ENCODE assay signal across 1 cellular context in the genomic region with DNA sequence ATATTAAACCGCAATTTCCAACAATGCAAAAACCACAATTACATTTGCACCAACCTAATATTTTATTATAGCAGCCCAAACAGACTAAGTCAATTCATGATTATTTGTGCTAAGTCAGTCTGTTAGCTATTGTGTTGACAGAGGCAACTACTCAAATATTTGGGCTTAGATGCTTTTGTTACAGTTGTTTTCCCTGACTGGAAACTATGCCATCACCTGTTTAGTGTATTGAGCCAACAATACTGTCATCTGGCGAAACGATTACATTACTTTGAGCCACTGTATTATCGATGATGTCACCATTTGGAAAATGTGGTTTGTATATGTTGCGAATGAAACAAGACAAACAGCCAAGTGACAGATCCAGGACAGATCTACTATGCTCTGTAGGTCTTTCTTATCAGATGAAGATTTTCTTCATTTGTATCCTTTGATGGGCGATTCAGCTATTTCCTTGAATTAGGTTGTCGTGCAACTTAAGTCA.
TF ChIP-seq lines count a peak whose summit lies in the region.

No MANE protein-coding gene starts in this region.

TF ChIP-seq in K562, 482 proteins besides CTCF, POLR2A, EP300 and RAD21:
- TF ChIP-seq CHD4 (IDR thresholded peaks at IDR 0.05; ENCODE audit: insufficient read depth, insufficient replicate concordance, low read depth, low read length, poor library complexity, severe bottlenecking) (no peak), RNF2 (IDR thresholded peaks at IDR 0.05) (no peak), GTF2E2 (tag; IDR thresholded peaks at IDR 0.05) (no peak), HNRNPLL (IDR thresholded peaks at IDR 0.05; ENCODE audit: low read depth, low read length, poor library complexity, severe bottlenecking) (no peak), NCOA4 (IDR thresholded peaks at IDR 0.05; ENCODE audit: partially characterized antibody) (no peak), JUND (IDR thresholded peaks at IDR 0.05; ENCODE audit: borderline replicate concordance, low read depth, low read length) (no peak), JUND (tag; IDR thresholded peaks at IDR 0.05; ENCODE audit: borderline replicate concordance, low read depth, low read length) (no peak; the same call in 2 of the 3 replicates), ATF7 (IDR thresholded peaks at IDR 0.05) (peak; percentile 19; the same call in 1 of the 2 replicates)
- TF ChIP-seq, protein P1, sequence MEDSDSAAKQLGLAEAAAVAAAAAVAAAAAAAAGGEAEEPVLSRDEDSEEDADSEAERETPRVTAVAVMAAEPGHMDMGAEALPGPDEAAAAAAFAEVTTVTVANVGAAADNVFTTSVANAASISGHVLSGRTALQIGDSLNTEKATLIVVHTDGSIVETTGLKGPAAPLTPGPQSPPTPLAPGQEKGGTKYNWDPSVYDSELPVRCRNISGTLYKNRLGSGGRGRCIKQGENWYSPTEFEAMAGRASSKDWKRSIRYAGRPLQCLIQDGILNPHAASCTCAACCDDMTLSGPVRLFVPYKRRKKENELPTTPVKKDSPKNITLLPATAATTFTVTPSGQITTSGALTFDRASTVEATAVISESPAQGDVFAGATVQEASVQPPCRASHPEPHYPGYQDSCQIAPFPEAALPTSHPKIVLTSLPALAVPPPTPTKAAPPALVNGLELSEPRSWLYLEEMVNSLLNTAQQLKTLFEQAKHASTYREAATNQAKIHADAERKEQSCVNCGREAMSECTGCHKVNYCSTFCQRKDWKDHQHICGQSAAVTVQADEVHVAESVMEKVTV (CRISPR knock-in tag; IDR thresholded peaks at IDR 0.05) = no peak
- TF ChIP-seq, protein P2, sequence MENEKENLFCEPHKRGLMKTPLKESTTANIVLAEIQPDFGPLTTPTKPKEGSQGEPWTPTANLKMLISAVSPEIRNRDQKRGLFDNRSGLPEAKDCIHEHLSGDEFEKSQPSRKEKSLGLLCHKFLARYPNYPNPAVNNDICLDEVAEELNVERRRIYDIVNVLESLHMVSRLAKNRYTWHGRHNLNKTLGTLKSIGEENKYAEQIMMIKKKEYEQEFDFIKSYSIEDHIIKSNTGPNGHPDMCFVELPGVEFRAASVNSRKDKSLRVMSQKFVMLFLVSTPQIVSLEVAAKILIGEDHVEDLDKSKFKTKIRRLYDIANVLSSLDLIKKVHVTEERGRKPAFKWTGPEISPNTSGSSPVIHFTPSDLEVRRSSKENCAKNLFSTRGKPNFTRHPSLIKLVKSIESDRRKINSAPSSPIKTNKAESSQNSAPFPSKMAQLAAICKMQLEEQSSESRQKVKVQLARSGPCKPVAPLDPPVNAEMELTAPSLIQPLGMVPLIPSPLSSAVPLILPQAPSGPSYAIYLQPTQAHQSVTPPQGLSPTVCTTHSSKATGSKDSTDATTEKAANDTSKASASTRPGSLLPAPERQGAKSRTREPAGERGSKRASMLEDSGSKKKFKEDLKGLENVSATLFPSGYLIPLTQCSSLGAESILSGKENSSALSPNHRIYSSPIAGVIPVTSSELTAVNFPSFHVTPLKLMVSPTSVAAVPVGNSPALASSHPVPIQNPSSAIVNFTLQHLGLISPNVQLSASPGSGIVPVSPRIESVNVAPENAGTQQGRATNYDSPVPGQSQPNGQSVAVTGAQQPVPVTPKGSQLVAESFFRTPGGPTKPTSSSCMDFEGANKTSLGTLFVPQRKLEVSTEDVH (IDR thresholded peaks at IDR 0.05; ENCODE audit: low read depth, partially characterized antibody) = no peak
- TF ChIP-seq, protein P3, sequence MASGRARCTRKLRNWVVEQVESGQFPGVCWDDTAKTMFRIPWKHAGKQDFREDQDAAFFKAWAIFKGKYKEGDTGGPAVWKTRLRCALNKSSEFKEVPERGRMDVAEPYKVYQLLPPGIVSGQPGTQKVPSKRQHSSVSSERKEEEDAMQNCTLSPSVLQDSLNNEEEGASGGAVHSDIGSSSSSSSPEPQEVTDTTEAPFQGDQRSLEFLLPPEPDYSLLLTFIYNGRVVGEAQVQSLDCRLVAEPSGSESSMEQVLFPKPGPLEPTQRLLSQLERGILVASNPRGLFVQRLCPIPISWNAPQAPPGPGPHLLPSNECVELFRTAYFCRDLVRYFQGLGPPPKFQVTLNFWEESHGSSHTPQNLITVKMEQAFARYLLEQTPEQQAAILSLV (tag; IDR thresholded peaks at IDR 0.05) = no peak
- TF ChIP-seq, protein P4, sequence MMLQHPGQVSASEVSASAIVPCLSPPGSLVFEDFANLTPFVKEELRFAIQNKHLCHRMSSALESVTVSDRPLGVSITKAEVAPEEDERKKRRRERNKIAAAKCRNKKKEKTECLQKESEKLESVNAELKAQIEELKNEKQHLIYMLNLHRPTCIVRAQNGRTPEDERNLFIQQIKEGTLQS (IDR thresholded peaks at IDR 0.05) = peak; percentile 62; the same call in 1 of the 2 replicates
- TF ChIP-seq, protein P4 (CRISPR knock-in tag; conservative IDR thresholded peaks at IDR 0.05) = no peak
